ENCODE assay signal across 1 cellular context in genomic region chr4:45122406-45122805, GRCh38.
TF ChIP-seq lines count a peak whose summit lies in the region.

No MANE protein-coding gene starts in this region.

TF ChIP-seq in H1, 55 proteins besides CTCF, POLR2A, EP300 and RAD21:
- no peak for TF ChIP-seq CREB1 (IDR thresholded peaks at IDR 0.05)
